1 cellular context compared by ENCODE assay signal in genomic region chr6:20417819-20418218, GRCh38.
TF ChIP-seq lines count a peak whose summit lies in the region.

No MANE protein-coding gene starts in this region.

TF ChIP-seq in HepG2, 621 proteins besides CTCF, POLR2A, EP300 and RAD21 (continued from another document):
- TF ChIP-seq NFAT5 (CRISPR knock-in tag; IDR thresholded peaks at IDR 0.05) (no peak), ZNF574 (CRISPR knock-in tag; IDR thresholded peaks at IDR 0.05) (no peak), ZMAT5 (CRISPR knock-in tag; IDR thresholded peaks at IDR 0.05; ENCODE audit: borderline replicate concordance, low read depth) (no peak), SNRNP70 (IDR thresholded peaks at IDR 0.05; ENCODE audit: low read depth, low read length) (no peak), ZNF660 (CRISPR knock-in tag; IDR thresholded peaks at IDR 0.05; ENCODE audit: borderline replicate concordance, low read depth) (no peak), PLSCR1 (CRISPR knock-in tag; IDR thresholded peaks at IDR 0.05; ENCODE audit: borderline replicate concordance) (no peak), ZNF331 (CRISPR knock-in tag; IDR thresholded peaks at IDR 0.05) (no peak), CBX2 (IDR thresholded peaks at IDR 0.05; ENCODE audit: low read depth, low read length) (no peak), CBX2 (CRISPR knock-in tag; IDR thresholded peaks at IDR 0.05; ENCODE audit: low read depth) (no peak), MNT (IDR thresholded peaks at IDR 0.05) (no peak), ASH2L (IDR thresholded peaks at IDR 0.05; ENCODE audit: insufficient read length, low read depth, low read length) (no peak)
TF ChIP-seq in HepG2: peak in this region for 0.
